In genomic region chr19:16052353-16052752, GRCh38 we compare ENCODE assay signal across 1 cellular context.
TF ChIP-seq lines count a peak whose summit lies in the region.

No MANE protein-coding gene starts in this region.

TF ChIP-seq in HCT116, 20 proteins besides CTCF, POLR2A, EP300 and RAD21:
- TF ChIP-seq ZNF274 (IDR thresholded peaks at IDR 0.05; ENCODE audit: low read depth, low read length) (no peak), JUND (IDR thresholded peaks at IDR 0.05) (no peak), ZBTB33 (IDR thresholded peaks at IDR 0.05; ENCODE audit: extremely low read depth, insufficient replicate concordance, low read length) (no peak), MAX (IDR thresholded peaks at IDR 0.05) (no peak), SIN3A (IDR thresholded peaks at IDR 0.05; ENCODE audit: low read depth) (no peak), TCF7L2 (IDR thresholded peaks at IDR 0.05; ENCODE audit: borderline replicate concordance, extremely low read depth, insufficient read depth, insufficient read length) (no peak), ATF3 (IDR thresholded peaks at IDR 0.05) (no peak), SP1 (IDR thresholded peaks at IDR 0.05; ENCODE audit: low read depth) (no peak), EGR1 (IDR thresholded peaks at IDR 0.05; ENCODE audit: low read depth) (no peak), CEBPB (IDR thresholded peaks at IDR 0.05; ENCODE audit: low read depth) (no peak), CBX3 (IDR thresholded peaks at IDR 0.05; ENCODE audit: low read depth) (no peak)
